25 cellular contexts compared by ENCODE assay signal in the genomic region with DNA sequence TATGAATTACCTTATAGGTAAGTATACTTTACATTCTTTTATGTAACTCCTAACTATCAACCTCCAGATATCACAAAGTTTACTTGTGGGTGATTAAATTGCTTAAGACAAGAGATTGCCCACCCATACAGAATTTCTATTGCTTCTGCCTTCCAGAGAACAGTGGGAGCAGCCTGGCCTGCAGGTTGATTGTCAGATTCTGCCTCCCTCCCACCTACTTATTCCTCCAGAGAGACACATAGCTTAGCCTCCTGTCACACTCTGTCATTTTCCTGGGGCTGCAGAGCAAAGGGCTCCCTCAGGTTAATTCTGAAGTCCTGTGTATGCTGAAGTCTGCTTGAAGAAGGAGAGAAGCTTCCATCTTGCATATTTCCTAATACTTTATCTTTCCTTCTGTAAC.
"Had no signal": no experiment of that assay in that cellular context is flagged by ENCODE, and none has a peak within 500 bp of the region (broad histone marks: within the 10 kb centered on the region; RNA-seq: fewer than 3 reads in every experiment).

No MANE protein-coding gene starts in this region.

- H3K27me3 ChIP-seq: brain microvascular endothelial cell, esophagus muscularis mucosa, foreskin keratinocyte, left lung, neural progenitor cell, testis, uterus had no signal

- DNase-seq: activated CD4-positive, alpha-beta T cell treated with anti-CD3 and anti-CD28 coated beads for 1 hour; activated CD8-positive, alpha-beta memory T cell treated with anti-CD3 and anti-CD28 coated beads, Interleukin-2, amount 10 ng/mL, durations not matched to agents 7 days and 5 days; activated CD8-positive, alpha-beta T cell treated with anti-CD3 and anti-CD28 coated beads, Interleukin-2, amount 10 ng/mL, durations not matched to agents 7 days and 5 days; activated effector memory CD4-positive, alpha-beta T cell treated with anti-CD3 and anti-CD28 coated beads, Interleukin-2, amount 50 U/mL, for 16 hours; activated naive CD4-positive, alpha-beta T cell treated with anti-CD3 and anti-CD28 coated beads for 36 hours; activated naive CD8-positive, alpha-beta T cell treated with anti-CD3 and anti-CD28 coated beads, Interleukin-2, amount 10 ng/mL, durations not matched to agents 7 days and 5 days; brain microvascular endothelial cell; foreskin keratinocyte; left lung; occipital lobe; stimulated activated CD4-positive, alpha-beta T cell treated with anti-CD3 and anti-CD28 coated beads, Interleukin-15, amount 100 ng/mL, for 24 hours; stimulated activated CD4-positive, alpha-beta T cell treated with anti-CD3 and anti-CD28 coated beads, Interleukin-2, amount 100 ng/mL, for 24 hours; stimulated activated naive CD4-positive, alpha-beta T cell treated with Interleukin-2 at 50 U/mL for 16 hours; T-helper 17 cell; T1000; testis; uterus had no signal

- H3K79me2 ChIP-seq: parathyroid adenoma had no signal

- H3K9me3 ChIP-seq: esophagus muscularis mucosa, left lung, testis, uterus had no signal

- H3K4me1 ChIP-seq: esophagus muscularis mucosa, left lung, parathyroid adenoma, testis, uterus had no signal

- H3K9me3 Mint-ChIP-seq: activated naive CD4-positive, alpha-beta T cell treated with anti-CD3 and anti-CD28 coated beads for 36 hours; activated naive CD8-positive, alpha-beta T cell treated with anti-CD3 and anti-CD28 coated beads, Interleukin-2, amount 10 ng/mL, durations not matched to agents 7 days and 5 days; dendritic cell treated with granulocyte-macrophage colony-stimulating factor and Interleukin-4, amounts not matched to agents 40 ng/mL and 50 ng/mL, for 4 days; neural progenitor cell; type B pancreatic cell had no signal

- H3K27ac Mint-ChIP-seq: activated CD8-positive, alpha-beta memory T cell treated with anti-CD3 and anti-CD28 coated beads, Interleukin-2, amount 10 ng/mL, durations not matched to agents 7 days and 5 days; activated CD8-positive, alpha-beta T cell treated with anti-CD3 and anti-CD28 coated beads, Interleukin-2, amount 10 ng/mL, durations not matched to agents 7 days and 5 days; activated naive CD4-positive, alpha-beta T cell treated with anti-CD3 and anti-CD28 coated beads for 36 hours; dendritic cell treated with granulocyte-macrophage colony-stimulating factor and Interleukin-4, amounts not matched to agents 40 ng/mL and 50 ng/mL, for 4 days; type B pancreatic cell had no signal

- H3K27ac ChIP-seq: brain microvascular endothelial cell, esophagus muscularis mucosa, foreskin keratinocyte, left lung, neural progenitor cell, parathyroid adenoma, testis, uterus had no signal

- H3K36me3 ChIP-seq: brain microvascular endothelial cell, neural progenitor cell, uterus had no signal

- H3K4me2 ChIP-seq: neural progenitor cell had no signal

- ATAC-seq: activated CD8-positive, alpha-beta memory T cell treated with anti-CD3 and anti-CD28 coated beads, Interleukin-2, amount 10 ng/mL, durations not matched to agents 7 days and 5 days; activated CD8-positive, alpha-beta T cell treated with anti-CD3 and anti-CD28 coated beads, Interleukin-2, amount 10 ng/mL, durations not matched to agents 7 days and 5 days; foreskin keratinocyte; left lung; right cardiac atrium; SK-N-SH treated with all-trans-retinoic acid at 6 μM for 48 hours; T-helper 17 cell had no signal

- H3K4me3 ChIP-seq: esophagus muscularis mucosa, left lung, lung, neural progenitor cell, testis, uterus had no signal

- H3K27me3 Mint-ChIP-seq: activated CD8-positive, alpha-beta memory T cell treated with anti-CD3 and anti-CD28 coated beads, Interleukin-2, amount 10 ng/mL, durations not matched to agents 7 days and 5 days; activated naive CD8-positive, alpha-beta T cell treated with anti-CD3 and anti-CD28 coated beads, Interleukin-2, amount 10 ng/mL, durations not matched to agents 7 days and 5 days; dendritic cell treated with granulocyte-macrophage colony-stimulating factor and Interleukin-4, amounts not matched to agents 40 ng/mL and 50 ng/mL, for 4 days; T-helper 17 cell; type B pancreatic cell had no signal

- H3K4me3 Mint-ChIP-seq: activated CD8-positive, alpha-beta memory T cell treated with anti-CD3 and anti-CD28 coated beads, Interleukin-2, amount 10 ng/mL, durations not matched to agents 7 days and 5 days; activated CD8-positive, alpha-beta T cell treated with anti-CD3 and anti-CD28 coated beads, Interleukin-2, amount 10 ng/mL, durations not matched to agents 7 days and 5 days; activated naive CD4-positive, alpha-beta T cell treated with anti-CD3 and anti-CD28 coated beads for 36 hours; activated naive CD8-positive, alpha-beta T cell treated with anti-CD3 and anti-CD28 coated beads, Interleukin-2, amount 10 ng/mL, durations not matched to agents 7 days and 5 days; dendritic cell treated with granulocyte-macrophage colony-stimulating factor and Interleukin-4, amounts not matched to agents 40 ng/mL and 50 ng/mL, for 4 days; neural progenitor cell; T-helper 17 cell; type B pancreatic cell had no signal

- H2AFZ ChIP-seq: neural progenitor cell, parathyroid adenoma had no signal

- H3K9ac ChIP-seq: neural progenitor cell, parathyroid adenoma had no signal
